In genomic region chr2:174717273-174717672, GRCh38 we compare ENCODE assay signal across 13 cellular contexts. TPM values are rescaled to one million over a fixed set of nuclear protein-coding genes. Genes with fewer than 3 reads are reported as not detected.
DNase-seq lines count a peak whose midpoint lies in the region; ATAC-seq and TF ChIP-seq lines count a peak whose summit lies in the region.
"Had no signal": no experiment of that assay in that cellular context is flagged by ENCODE, and none has a peak within 500 bp of the region (broad histone marks: within the 10 kb centered on the region; RNA-seq: fewer than 3 reads in every experiment).

No MANE protein-coding gene starts in this region.

- H3K27ac ChIP-seq in BLaER1 = no peak overlapping the region
- no peak overlapping the region for H3K27ac ChIP-seq in adrenal gland
- H3K27ac ChIP-seq: colonic mucosa had no signal

- TF ChIP-seq CTCF in adrenal gland (IDR thresholded peaks at IDR 0.05) = no peak

- 78 to 89% (median 87%) methylated on average over 6 of the region's 6 CpGs for WGBS in adrenal gland, 4 donors

- peak; percentile 58 for DNase-seq in HT1080 (ENCODE audit: low read depth)
- DNase-seq in activated CD4-positive, alpha-beta memory T cell treated with anti-CD3 and anti-CD28 coated beads, Interleukin-2, amount 10 ng/mL, durations not matched to agents 7 days and 5 days = peak; percentile 35
- DNase-seq in immature natural killer cell = peak in 1 of 3 donors; percentile 21
- DNase-seq in NCI-H2196 (lab: John Stamatoyannopoulos, UW; ENCODE audit: unreplicated experiment) = no peak
- no peak for DNase-seq in NAMALWA (ENCODE audit: low spot score)
- no peak for DNase-seq in adrenal gland
- DNase-seq: colonic mucosa, DMS153, PC-3 had no signal

- peak overlapping the region; percentile 28 for H3K4me3 Mint-ChIP-seq in activated CD4-positive, alpha-beta memory T cell treated with anti-CD3 and anti-CD28 coated beads, Interleukin-2, amount 10 ng/mL, durations not matched to agents 7 days and 5 days
- H3K4me3 Mint-ChIP-seq in immature natural killer cell = peak overlapping the region; percentile 33 to 74 (median 69)
- H3K4me3 Mint-ChIP-seq: mesothelial cell of epicardium had no signal

- H3K4me3 ChIP-seq in BLaER1 (no peak overlapping the region), adrenal gland (no peak overlapping the region)
- H3K4me3 ChIP-seq: colonic mucosa, HAP-1 had no signal

- H3K4me1 Mint-ChIP-seq in activated CD4-positive, alpha-beta memory T cell treated with anti-CD3 and anti-CD28 coated beads, Interleukin-2, amount 10 ng/mL, durations not matched to agents 7 days and 5 days = peaks cover 31% of the 10 kb centered on the region
- peaks cover 24 to 25% of the 10 kb centered on the region in 2 donors for H3K4me1 Mint-ChIP-seq in immature natural killer cell

- H3K9me3 Mint-ChIP-seq in activated CD4-positive, alpha-beta memory T cell treated with anti-CD3 and anti-CD28 coated beads, Interleukin-2, amount 10 ng/mL, durations not matched to agents 7 days and 5 days = no peaks in the 10 kb centered on the region
- H3K9me3 Mint-ChIP-seq in immature natural killer cell = no peaks in the 10 kb centered on the region

- 0 out of 2 replicates have a peak, but pooled peaks cover 4% of the 10 kb centered on the region for H3K9me3 ChIP-seq in BLaER1
- no peaks in the 10 kb centered on the region for H3K9me3 ChIP-seq in adrenal gland (replicated peaks in 1 of 3)
- H3K9me3 ChIP-seq: colonic mucosa, HAP-1 had no signal

- CTCF ChIA-PET in activated CD4-positive, alpha-beta memory T cell treated with anti-CD3 and anti-CD28 coated beads, Interleukin-2, amount 10 ng/mL, durations not matched to agents 7 days and 5 days (lab: Charles Lee) = interaction anchor here (1.6 to 5.7 kb wide), 3 partner anchors 12 to 32 kb away, joined by 6 to 50 read pairs (median 9); no protein-coding TSS in a partner anchor

- H3K27me3 ChIP-seq in BLaER1 (no peaks in the 10 kb centered on the region), adrenal gland (no peaks in the 10 kb centered on the region)
- H3K27me3 ChIP-seq: colonic mucosa had no signal

- H3K36me3 Mint-ChIP-seq in activated CD4-positive, alpha-beta memory T cell treated with anti-CD3 and anti-CD28 coated beads, Interleukin-2, amount 10 ng/mL, durations not matched to agents 7 days and 5 days (ENCODE audit: low read depth) = no peaks in the 10 kb centered on the region
- H3K36me3 Mint-ChIP-seq in immature natural killer cell = no peaks in the 10 kb centered on the region
- H3K36me3 Mint-ChIP-seq: mesothelial cell of epicardium had no signal

- H3K36me3 ChIP-seq in BLaER1 (no peaks in the 10 kb centered on the region), adrenal gland (replicated peaks in 1 of 2) (no peaks in the 10 kb centered on the region)
- H3K36me3 ChIP-seq: colonic mucosa, HAP-1 had no signal

- H3K27me3 Mint-ChIP-seq in activated CD4-positive, alpha-beta memory T cell treated with anti-CD3 and anti-CD28 coated beads, Interleukin-2, amount 10 ng/mL, durations not matched to agents 7 days and 5 days = peaks cover 8% of the 10 kb centered on the region
- H3K27me3 Mint-ChIP-seq in immature natural killer cell (ENCODE audit: low read depth in 3 of 3) = peaks cover 1 to 8% (median 3%) of the 10 kb centered on the region in 3 donors

- peak overlapping the region; percentile 17 for H3K27ac Mint-ChIP-seq in activated CD4-positive, alpha-beta memory T cell treated with anti-CD3 and anti-CD28 coated beads, Interleukin-2, amount 10 ng/mL, durations not matched to agents 7 days and 5 days
- H3K27ac Mint-ChIP-seq in immature natural killer cell = no peak overlapping the region
- H3K27ac Mint-ChIP-seq: mesothelial cell of epicardium had no signal

- no peak overlapping the region for H3K9ac ChIP-seq in BLaER1

- peak overlapping the region; percentile 57 for H3K4me2 ChIP-seq in BLaER1

- intact Hi-C loops in adrenal gland (cut with DNase I) = no loop called here

- no peak for TF ChIP-seq POLR2A in adrenal gland (IDR thresholded peaks at IDR 0.05)

- peaks cover 16% of the 10 kb centered on the region for H3K4me1 ChIP-seq in BLaER1
- H3K4me1 ChIP-seq in adrenal gland (replicated peaks in 1 of 2) = no peaks in the 10 kb centered on the region
- H3K4me1 ChIP-seq: colonic mucosa, HAP-1 had no signal

- H4K20me1 ChIP-seq in BLaER1 = no peaks in the 10 kb centered on the region

- POLR2A ChIA-PET in activated CD4-positive, alpha-beta memory T cell treated with anti-CD3 and anti-CD28 coated beads, Interleukin-2, amount 10 ng/mL, durations not matched to agents 7 days and 5 days (lab: Charles Lee) = interaction anchor here (1.5 kb wide), 1 partner anchor 34 kb away, joined by 4 read pairs; no protein-coding TSS in a partner anchor

- no peak for ATAC-seq in HG03520 (IDR thresholded peaks at IDR 0.05; ENCODE audit: unreplicated experiment)
- ATAC-seq: PC-3 had no signal

RNA-seq across cellular contexts. Expression of gene CHRNA1, which starts 47.0 kb away (rescaled TPM):
- 0.10 and 0.66 TPM in 2 replicates for total RNA-seq in HT1080 (2014; rRNA removed; shearing (Covaris generic))
- polyA plus RNA-seq in HT1080 (2015; cell fraction: cytosol; rRNA removed) = not detected in 2 replicates
- not detected in 2 replicates for polyA plus RNA-seq in HT1080 (2015; cell fraction: nucleus; rRNA removed)
- not detected for total RNA-seq in activated CD4-positive, alpha-beta memory T cell treated with anti-CD3 and anti-CD28 coated beads, Interleukin-2, amount 10 ng/mL, durations not matched to agents 7 days and 5 days
- polyA plus RNA-seq in immature natural killer cell (not detected), adrenal gland (not detected)
- total RNA-seq in adrenal gland = under 1 TPM in 1 of 8 donors, not detected in 7; 0.37 TPM

Comparison
In these comparisons a context has a peak if more than half of its experiments do, and no peak if none do; other contexts are left out.
1. DNase-seq: peak in HT1080 (single experiment) and activated CD4-positive, alpha-beta memory T cell treated with anti-CD3 and anti-CD28 coated beads, Interleukin-2, amount 10 ng/mL, durations not matched to agents 7 days and 5 days (single experiment); none in NCI-H2196 (single experiment), NAMALWA (single experiment) and adrenal gland (0 of 7).